22 cellular contexts compared by ENCODE assay signal in the genomic region with DNA sequence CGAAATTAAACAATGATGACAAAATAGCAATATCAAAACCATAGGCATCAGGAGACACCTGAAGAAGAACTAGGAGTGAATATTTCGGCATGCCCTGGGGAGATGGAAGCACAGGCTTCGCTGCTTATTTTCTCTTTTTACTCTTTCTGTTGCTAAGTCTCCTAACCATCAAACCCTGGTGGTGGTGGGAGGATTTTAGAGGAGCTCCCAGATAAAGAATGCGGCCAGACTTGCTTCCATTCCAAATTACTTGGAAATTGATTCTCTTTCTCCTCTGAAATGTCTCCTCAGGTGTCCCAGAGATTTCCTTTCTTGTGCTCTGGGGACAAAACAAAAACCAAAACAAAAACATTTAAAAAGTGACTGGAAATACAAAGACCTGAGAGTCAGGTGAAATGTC.
DNase-seq lines count a peak whose midpoint lies in the region; ATAC-seq and TF ChIP-seq lines count a peak whose summit lies in the region.
"Had no signal": no experiment of that assay in that cellular context is flagged by ENCODE, and none has a peak within 500 bp of the region (broad histone marks: within the 10 kb centered on the region; RNA-seq: fewer than 3 reads in every experiment).

No MANE protein-coding gene starts in this region.

- H3K79me1 ChIP-seq in mesendoderm (ENCODE audit: low read length) = no peaks in the 10 kb centered on the region

- H3K23ac ChIP-seq in mesendoderm (ENCODE audit: low read length) = no peak overlapping the region

- H4K5ac ChIP-seq in mesendoderm (ENCODE audit: low read length) = no peak overlapping the region

- no peaks in the 10 kb centered on the region for H3K9me3 ChIP-seq in endocrine pancreas (ENCODE audit: control insufficient read depth, low read length)
- H3K9me3 ChIP-seq: A549; BE2C; BLaER1 treated with 17β-estradiol and CSF1 and Interleukin-3, amounts not matched to agents 10 nM and 100 nM; HAP-1 had no signal

- no peaks in the 10 kb centered on the region for H3F3A ChIP-seq in GM23338 (replicated peaks; ENCODE audit: low read depth)

- H3K36me3 Mint-ChIP-seq in GM23338 (ENCODE audit: low read depth) = no peaks in the 10 kb centered on the region
- H3K36me3 Mint-ChIP-seq: CD14-positive monocyte; CD8-positive, alpha-beta memory T cell had no signal

- H3K18ac ChIP-seq in mesendoderm (ENCODE audit: low read length) = no peak overlapping the region

- peaks cover 11% of the 10 kb centered on the region for H3K4me1 Mint-ChIP-seq in GM23338
- H3K4me1 Mint-ChIP-seq: CD14-positive monocyte; CD8-positive, alpha-beta memory T cell had no signal

- H3K9me3 Mint-ChIP-seq in GM23338 = no peaks in the 10 kb centered on the region
- H3K9me3 Mint-ChIP-seq: CD4-positive, alpha-beta T cell had no signal

- H3K27ac ChIP-seq in GM23338 (ENCODE audit: low read depth) (no peak overlapping the region), mesendoderm (ENCODE audit: low read depth, low read length) (no peak overlapping the region), dorsolateral prefrontal cortex (no peak overlapping the region)
- H3K27ac ChIP-seq: A549; BLaER1 treated with 17β-estradiol and CSF1 and Interleukin-3, amounts not matched to agents 10 nM and 100 nM had no signal

- peak; percentile 54 for ATAC-seq in GM23338
- ATAC-seq: A549 had no signal

- H3K4me2 ChIP-seq in GM23338 (no peak overlapping the region), mesendoderm (ENCODE audit: low read length) (no peak overlapping the region)
- H3K4me2 ChIP-seq: A549; BLaER1 treated with 17β-estradiol and CSF1 and Interleukin-3, amounts not matched to agents 10 nM and 100 nM had no signal

- H3K27me3 ChIP-seq in GM23338 (ENCODE audit: insufficient read depth) (no peaks in the 10 kb centered on the region), endocrine pancreas (ENCODE audit: control insufficient read depth, insufficient read depth, low read length) (no peaks in the 10 kb centered on the region), mesendoderm (ENCODE audit: insufficient read depth, low read length, poor library complexity) (no peaks in the 10 kb centered on the region), dorsolateral prefrontal cortex (peaks cover 0 to 3% (median 0%) of the 10 kb centered on the region in 45 donors)
- H3K27me3 ChIP-seq: BE2C; BLaER1 treated with 17β-estradiol and CSF1 and Interleukin-3, amounts not matched to agents 10 nM and 100 nM had no signal

- intact Hi-C loops in dorsolateral prefrontal cortex (cut with DNase I) = no loop called here

- no peak overlapping the region for H2BK120ac ChIP-seq in mesendoderm (ENCODE audit: low read depth, low read length)

- H3K4me3 Mint-ChIP-seq in GM23338 = no peak overlapping the region
- H3K4me3 Mint-ChIP-seq: CD14-positive monocyte; CD4-positive, alpha-beta T cell; CD8-positive, alpha-beta memory T cell; HFFc6 had no signal

- peaks cover 9% of the 10 kb centered on the region; the same call in 1 of the 2 replicates for H3K9me2 ChIP-seq in GM23338 (ENCODE audit: insufficient read depth)

- no peak overlapping the region for H3K9ac ChIP-seq in endocrine pancreas (ENCODE audit: control insufficient read depth, insufficient read depth, low read length)
- H3K9ac ChIP-seq in mesendoderm (ENCODE audit: low read length) = no peak overlapping the region
- H3K9ac ChIP-seq: BLaER1 treated with 17β-estradiol and CSF1 and Interleukin-3, amounts not matched to agents 10 nM and 100 nM had no signal

- H3K79me2 ChIP-seq in GM23338 (replicated peaks; ENCODE audit: insufficient read depth) (no peaks in the 10 kb centered on the region), mesendoderm (ENCODE audit: control insufficient read depth, insufficient read depth, low read length) (no peaks in the 10 kb centered on the region)

- 0 out of 2 replicates have a peak overlapping the region, but pooled peaks have one; percentile 18 for H2AFZ ChIP-seq in GM23338

- H3K4me3 ChIP-seq in GM23338 (no peak overlapping the region), endocrine pancreas (ENCODE audit: control insufficient read depth, insufficient read depth, low read length) (peak overlapping the region; percentile 2), mesendoderm (ENCODE audit: low read length) (no peak overlapping the region), dorsolateral prefrontal cortex (no peak overlapping the region)
- H3K4me3 ChIP-seq: A549; BLaER1 treated with 17β-estradiol and CSF1 and Interleukin-3, amounts not matched to agents 10 nM and 100 nM; HAP-1 had no signal

- H3K56ac ChIP-seq in mesendoderm (ENCODE audit: low read length) = no peak overlapping the region

- no peak overlapping the region for H4K8ac ChIP-seq in mesendoderm (ENCODE audit: low read depth, low read length)

- no peak overlapping the region for H2BK5ac ChIP-seq in mesendoderm (ENCODE audit: low read length)

- no peaks in the 10 kb centered on the region for H4K20me1 ChIP-seq in GM23338 (replicated peaks; ENCODE audit: insufficient read depth)
- H4K20me1 ChIP-seq: BLaER1 treated with 17β-estradiol and CSF1 and Interleukin-3, amounts not matched to agents 10 nM and 100 nM had no signal

- DNase-seq in GM23338 (ENCODE audit: low spot score) = peak; percentile 45
- peak; percentile 5 for DNase-seq in OCI-M1 (lab: John Stamatoyannopoulos, UW)
- DNase-seq in mesendoderm = peak; percentile 10
- no peak for DNase-seq in dorsolateral prefrontal cortex
- DNase-seq in HPDE6-E6E7 (ENCODE audit: extremely low spot score) = no peak
- DNase-seq in iPS-NIHi11 (ENCODE audit: low spot score) = no peak
- DNase-seq in NCI-H2196 treated with DMSO at 0.1 percent for 48 hours (lab: John Stamatoyannopoulos, UW; ENCODE audit: unreplicated experiment) = no peak
- DNase-seq: 8988T; ACHN; AML-193; BE2C; Calu3; CD4-positive, alpha-beta T cell; CD8-positive, alpha-beta memory T cell; DMS53; DMS79 treated with DMSO at 0.1 percent for 48 hours; HFFc6 had no signal

- H3K4ac ChIP-seq in mesendoderm (ENCODE audit: low read depth, low read length) = no peak overlapping the region

- no peak overlapping the region for H2AK5ac ChIP-seq in mesendoderm (ENCODE audit: low read length)

- no peaks in the 10 kb centered on the region for H3K27me3 Mint-ChIP-seq in GM23338 (ENCODE audit: insufficient read depth, low read depth, poor library complexity)
- H3K27me3 Mint-ChIP-seq: CD4-positive, alpha-beta T cell; CD8-positive, alpha-beta memory T cell had no signal

- no peak overlapping the region for H2BK15ac ChIP-seq in mesendoderm (replicated peaks; ENCODE audit: low read depth)

- no peak overlapping the region for H3K27ac Mint-ChIP-seq in GM23338
- H3K27ac Mint-ChIP-seq: CD14-positive monocyte; CD4-positive, alpha-beta T cell; CD8-positive, alpha-beta memory T cell; HFFc6 had no signal

- H3K4me1 ChIP-seq in GM23338 (ENCODE audit: insufficient read depth) (no peaks in the 10 kb centered on the region; the same call in 1 of the 2 replicates), endocrine pancreas (ENCODE audit: control insufficient read depth, insufficient read depth, low read length) (peaks cover 8% of the 10 kb centered on the region), mesendoderm (ENCODE audit: control insufficient read depth, low read depth, low read length) (no peaks in the 10 kb centered on the region)
- H3K4me1 ChIP-seq: A549; BE2C; BLaER1 treated with 17β-estradiol and CSF1 and Interleukin-3, amounts not matched to agents 10 nM and 100 nM; HAP-1 had no signal

- TF ChIP-seq CTCF in GM23338 (conservative IDR thresholded peaks at IDR 0.05; ENCODE audit: low read depth in 2 of 2) (no peak), dorsolateral prefrontal cortex (IDR thresholded peaks at IDR 0.05 in 54 of 56, conservative IDR thresholded peaks at IDR 0.05 in 2 of 56; ENCODE audit: low read depth in 1 of 56, partially characterized antibody in 56 of 56) (no peak)

- H3K36me3 ChIP-seq in GM23338 (ENCODE audit: insufficient read depth) = no peaks in the 10 kb centered on the region
- H3K36me3 ChIP-seq in endocrine pancreas (ENCODE audit: control insufficient read depth, insufficient read depth, low read length) = no peaks in the 10 kb centered on the region
- H3K36me3 ChIP-seq in mesendoderm (ENCODE audit: control insufficient read depth, insufficient read depth, low read length) = no peaks in the 10 kb centered on the region
- H3K36me3 ChIP-seq: BE2C; BLaER1 treated with 17β-estradiol and CSF1 and Interleukin-3, amounts not matched to agents 10 nM and 100 nM; HAP-1 had no signal

- no CpG with 5 or more reads among the region's 4 CpGs for WGBS in mesendoderm (ENCODE audit: extremely low coverage, insufficient coverage, low lambda C conversion rate)

TF ChIP-seq in GM23338, 12 proteins besides CTCF, POLR2A, EP300 and RAD21 (continues in another document):
- no peak for TF ChIP-seq ZNF331 (CRISPR knock-in tag; IDR thresholded peaks at IDR 0.05; ENCODE audit: low read depth)
- TF ChIP-seq JUNB (IDR thresholded peaks at IDR 0.05; ENCODE audit: unreplicated experiment) = no peak
- TF ChIP-seq EZH2phosphoT487 (IDR thresholded peaks at IDR 0.05; ENCODE audit: unreplicated experiment) = no peak

Comparison
In these comparisons a context has a peak if more than half of its experiments do, and no peak if none do; other contexts are left out.
1. DNase-seq: peak in GM23338 (single experiment), OCI-M1 (single experiment) and mesendoderm (single experiment); none in dorsolateral prefrontal cortex (0 of 10), HPDE6-E6E7 (single experiment), iPS-NIHi11 (single experiment) and NCI-H2196 treated with DMSO at 0.1 percent for 48 hours (single experiment).